In the genomic region with DNA sequence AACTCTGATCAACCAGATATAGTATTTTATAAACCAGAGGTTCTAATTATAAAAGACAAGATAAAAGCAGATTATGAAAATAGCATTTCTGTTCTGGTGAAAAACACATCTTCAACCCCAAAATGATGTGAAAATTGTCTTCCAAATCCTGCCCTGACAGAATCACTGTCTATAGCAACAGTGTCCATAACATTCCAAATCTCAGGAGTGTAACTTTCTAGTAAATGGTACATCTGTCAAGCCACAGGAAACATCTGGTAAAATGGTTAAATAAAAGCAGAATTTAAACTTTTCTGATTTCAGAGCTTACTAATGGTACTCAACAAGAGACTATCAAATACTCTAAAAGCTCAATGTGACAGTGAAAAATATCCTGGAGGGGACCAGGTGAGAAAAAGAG, we compare ENCODE assay signal across 14 cellular contexts.
DNase-seq lines count a peak whose midpoint lies in the region; ATAC-seq and TF ChIP-seq lines count a peak whose summit lies in the region.
"Had no signal": no experiment of that assay in that cellular context is flagged by ENCODE, and none has a peak within 500 bp of the region (broad histone marks: within the 10 kb centered on the region; RNA-seq: fewer than 3 reads in every experiment).

No MANE protein-coding gene starts in this region.

- DNase-seq in Calu3 (no peak), fibroblast of peridontal ligament (ENCODE audit: extremely low read depth) (peak; percentile 58), pulmonary artery endothelial cell (ENCODE audit: low read depth, low spot score) (peak; percentile 27), NK-92 (lab: John Stamatoyannopoulos, UW; ENCODE audit: unreplicated experiment) (no peak), SKM-1 treated with dmso at 0.1 percent for 144 hours (lab: John Stamatoyannopoulos, UW; ENCODE audit: unreplicated experiment) (no peak)
- DNase-seq in activated CD8-positive, alpha-beta memory T cell treated with anti-CD3 and anti-CD28 coated beads, Interleukin-2, amount 10 ng/mL, durations not matched to agents 7 days and 5 days = no peak
- DNase-seq: activated CD4-positive, alpha-beta T cell treated with anti-CD3 and anti-CD28 coated beads for 4 hours; NCI-H2171 treated with DMSO at 0.1 percent for 48 hours; stimulated activated CD4-positive, alpha-beta T cell treated with anti-CD3 and anti-CD28 coated beads, Interleukin-12 subunit alpha, Interleukin-12 subunit beta, amount 100 ng/mL, for 4 hours; stimulated activated naive CD4-positive, alpha-beta T cell had no signal

- CTCF ChIA-PET in Calu3 (lab: Charles Lee) = no interaction called here
- CTCF ChIA-PET in activated CD8-positive, alpha-beta memory T cell treated with anti-CD3 and anti-CD28 coated beads, Interleukin-2, amount 10 ng/mL, durations not matched to agents 7 days and 5 days (lab: Charles Lee) = no interaction called here

- H3K9me3 Mint-ChIP-seq in Calu3 (ENCODE audit: low read depth, unreplicated experiment) = no peaks in the 10 kb centered on the region
- H3K9me3 Mint-ChIP-seq in activated CD8-positive, alpha-beta memory T cell treated with anti-CD3 and anti-CD28 coated beads, Interleukin-2, amount 10 ng/mL, durations not matched to agents 7 days and 5 days (ENCODE audit: low read depth) = no peaks in the 10 kb centered on the region
- H3K9me3 Mint-ChIP-seq: activated naive CD4-positive, alpha-beta T cell treated with anti-CD3 and anti-CD28 coated beads, Interleukin-2, amount 50 U/mL, for 72 hours; CD14-positive monocyte had no signal

- intact Hi-C loops in Calu3 (cut with micrococcal nuclease; ENCODE audit: unreplicated experiment) = loop anchor here (5.0 kb wide), 1 partner anchor 59 kb away; a partner anchor contains a TSS

- peak overlapping the region; percentile 71 for H3K27ac ChIP-seq in VCaP

- TF ChIP-seq CTCF in Calu3 (IDR thresholded peaks at IDR 0.05; ENCODE audit: unreplicated experiment) = no peak
- TF ChIP-seq CTCF in VCaP (conservative IDR thresholded peaks at IDR 0.05) = no peak

- H3K36me3 Mint-ChIP-seq in Calu3 (ENCODE audit: insufficient read depth, unreplicated experiment) = peaks cover 19% of the 10 kb centered on the region
- H3K36me3 Mint-ChIP-seq in activated CD8-positive, alpha-beta memory T cell treated with anti-CD3 and anti-CD28 coated beads, Interleukin-2, amount 10 ng/mL, durations not matched to agents 7 days and 5 days = peaks cover 23% of the 10 kb centered on the region

- no TSS peak for BruUV-seq in Calu3 (replicated peaks; lab: Mats Ljungman, UMichigan)

- H3K27me3 Mint-ChIP-seq in Calu3 (ENCODE audit: unreplicated experiment) = no peaks in the 10 kb centered on the region
- H3K27me3 Mint-ChIP-seq in activated CD8-positive, alpha-beta memory T cell treated with anti-CD3 and anti-CD28 coated beads, Interleukin-2, amount 10 ng/mL, durations not matched to agents 7 days and 5 days = no peaks in the 10 kb centered on the region

- H3K27ac Mint-ChIP-seq in Calu3 (ENCODE audit: unreplicated experiment) = peak overlapping the region; percentile 67
- H3K27ac Mint-ChIP-seq in activated CD8-positive, alpha-beta memory T cell treated with anti-CD3 and anti-CD28 coated beads, Interleukin-2, amount 10 ng/mL, durations not matched to agents 7 days and 5 days = no peak overlapping the region
- H3K27ac Mint-ChIP-seq: activated naive CD4-positive, alpha-beta T cell treated with anti-CD3 and anti-CD28 coated beads, Interleukin-2, amount 50 U/mL, for 72 hours had no signal

- no peak overlapping the region for H3K4me3 Mint-ChIP-seq in Calu3 (ENCODE audit: low read depth, unreplicated experiment)
- no peak overlapping the region for H3K4me3 Mint-ChIP-seq in activated CD8-positive, alpha-beta memory T cell treated with anti-CD3 and anti-CD28 coated beads, Interleukin-2, amount 10 ng/mL, durations not matched to agents 7 days and 5 days

- ATAC-seq in activated CD8-positive, alpha-beta memory T cell treated with anti-CD3 and anti-CD28 coated beads, Interleukin-2, amount 10 ng/mL, durations not matched to agents 7 days and 5 days = no peak
- no peak for ATAC-seq in GM18909 (IDR thresholded peaks at IDR 0.05; ENCODE audit: poor library complexity, unreplicated experiment)

- peaks cover 63% of the 10 kb centered on the region for H3K4me1 Mint-ChIP-seq in Calu3 (ENCODE audit: low read depth, unreplicated experiment)
- peaks cover 26% of the 10 kb centered on the region for H3K4me1 Mint-ChIP-seq in activated CD8-positive, alpha-beta memory T cell treated with anti-CD3 and anti-CD28 coated beads, Interleukin-2, amount 10 ng/mL, durations not matched to agents 7 days and 5 days

Comparison
In these comparisons a context has a peak if more than half of its experiments do, and no peak if none do; other contexts are left out.
1. DNase-seq: peak in fibroblast of peridontal ligament (single experiment) and pulmonary artery endothelial cell (single experiment); none in Calu3 (single experiment), activated CD8-positive, alpha-beta memory T cell treated with anti-CD3 and anti-CD28 coated beads, Interleukin-2, amount 10 ng/mL, durations not matched to agents 7 days and 5 days (single experiment), NK-92 (single experiment) and SKM-1 treated with dmso at 0.1 percent for 144 hours (single experiment).